ENCODE assay signal across 19 cellular contexts in genomic region chr18:22734103-22734661, GRCh38.
A peak's percentile ranks its signal among the peaks of the same experiment; 100 is the strongest.
DNase-seq lines count a peak whose midpoint lies in the region; ATAC-seq, FAIRE-seq and TF ChIP-seq lines count a peak whose summit lies in the region.
"Had no signal": no experiment of that assay in that cellular context is flagged by ENCODE, and none has a peak within 500 bp of the region (broad histone marks: within the 10 kb centered on the region; RNA-seq: fewer than 3 reads in every experiment).

No MANE protein-coding gene starts in this region.

- H3K9ac ChIP-seq in K562 (ENCODE audit: insufficient read depth in 1 of 2, low read depth in 2 of 2, low read length in 2 of 2) (0 out of 4 replicates have a peak overlapping the region, but pooled peaks of 1 of the 2 experiments have one; percentile 43), neuronal stem cell (ENCODE audit: low read depth, low read length, poor library complexity) (no peak overlapping the region)

- CTCF ChIA-PET in K562 (lab: Yijun Ruan, JAX; ENCODE audit: low intra/inter-chr PET ratio) = no interaction called here

- no peak overlapping the region for H3K4ac ChIP-seq in neuronal stem cell (ENCODE audit: low read length)

- H2AFZ ChIP-seq in K562 (ENCODE audit: low read depth, low read length) = no peak overlapping the region; the same call in 1 of the 2 replicates
- H2AFZ ChIP-seq in neuronal stem cell (ENCODE audit: low read length) = no peak overlapping the region

- TF ChIP-seq CTCF in K562 (IDR thresholded peaks at IDR 0.05 in 2 of 3, conservative IDR thresholded peaks at IDR 0.05 in 1 of 3; ENCODE audit: insufficient read depth in 2 of 3, low read depth in 1 of 3, low read length in 3 of 3) = no peak
- no peak for TF ChIP-seq CTCF in upper lobe of right lung (IDR thresholded peaks at IDR 0.05)
- no peak for TF ChIP-seq CTCF in omental fat pad (IDR thresholded peaks at IDR 0.05)

- no TSS peak for BruUV-seq in K562 (replicated peaks; lab: Mats Ljungman, UMichigan)

- H4K8ac ChIP-seq in neuronal stem cell (ENCODE audit: low read depth, low read length) = no peak overlapping the region

- H3K9me1 ChIP-seq in K562 (ENCODE audit: control insufficient read depth, insufficient read depth, low read length) = no peaks in the 10 kb centered on the region

- no peaks in the 10 kb centered on the region for H3K4me1 ChIP-seq in K562 (replicated peaks in 1 of 2; ENCODE audit: control insufficient read depth in 2 of 2, insufficient read depth in 2 of 2, low read length in 2 of 2)
- H3K4me1 ChIP-seq in neuronal stem cell (ENCODE audit: control insufficient read depth in 2 of 2, insufficient read depth in 1 of 2, low read depth in 1 of 2, low read length in 2 of 2) = peaks cover 0 to 8% of the 10 kb centered on the region in 2 donors
- H3K4me1 ChIP-seq in upper lobe of right lung = no peaks in the 10 kb centered on the region

- H3K18ac ChIP-seq in neuronal stem cell (ENCODE audit: low read length) = peak overlapping the region; percentile 76

- H2BK120ac ChIP-seq in neuronal stem cell (ENCODE audit: low read depth, low read length) = no peak overlapping the region

- H3K79me1 ChIP-seq in neuronal stem cell (ENCODE audit: low read depth, low read length) = no peaks in the 10 kb centered on the region

- no peak overlapping the region for H2BK5ac ChIP-seq in neuronal stem cell (ENCODE audit: low read length)

- no peak overlapping the region for H4K91ac ChIP-seq in neuronal stem cell (ENCODE audit: low read depth, low read length, poor library complexity)

- no peaks in the 10 kb centered on the region for H3K79me2 ChIP-seq in K562 (ENCODE audit: control insufficient read depth, insufficient read depth, low read length)

- H3K27ac ChIP-seq in K562 (ENCODE audit: extremely low read depth, low read depth, low read length) (no peak overlapping the region), neuronal stem cell (replicated peaks; ENCODE audit: low read length) (no peak overlapping the region), upper lobe of right lung (no peak overlapping the region)

- in situ Hi-C loops in K562 (cut with MboI) = no loop called here
- in situ Hi-C loops in G401 (cut with HindIII; ENCODE audit: low sequenced_read_pairs) = no loop called here

- ATAC-seq in K562 (peak; percentile 69), left colon (peak; percentile 68), upper lobe of right lung (peak; percentile 23), omental fat pad (ENCODE audit: low FRiP score) (no peak)

- H3K27me3 ChIP-seq in K562 (ENCODE audit: control insufficient read depth in 2 of 2, insufficient read depth in 2 of 2, low read length in 2 of 2) = no peaks in the 10 kb centered on the region
- H3K27me3 ChIP-seq in neuronal stem cell (ENCODE audit: control insufficient read depth in 3 of 3, insufficient read depth in 3 of 3, low read depth in 1 of 3, low read length in 3 of 3) = no peaks in the 10 kb centered on the region
- no peaks in the 10 kb centered on the region for H3K27me3 ChIP-seq in upper lobe of right lung

- no peaks in the 10 kb centered on the region for H3K9me3 ChIP-seq in K562 (replicated peaks; ENCODE audit: control insufficient read depth, insufficient read depth, low read depth, low read length)
- H3K9me3 ChIP-seq in neuronal stem cell (replicated peaks in 1 of 2; ENCODE audit: control insufficient read depth in 2 of 2, insufficient read depth in 1 of 2, low read depth in 1 of 2, low read length in 2 of 2) = peaks cover 0 to 3% of the 10 kb centered on the region in 2 donors
- no peaks in the 10 kb centered on the region for H3K9me3 ChIP-seq in upper lobe of right lung

- 7% methylated on average over 4 of the region's 4 CpGs for WGBS in K562 (ENCODE audit: insufficient coverage, low coverage, missing lambda C conversion rate)
- WGBS in neuronal stem cell (ENCODE audit: extremely low coverage in 2 of 2, insufficient read length in 2 of 2, insufficient replicate concordance in 1 of 2), 2 donors = no CpG with 5 or more reads among the region's 4 CpGs

- TF ChIP-seq RAD21 in K562 (CRISPR knock-in tag; conservative IDR thresholded peaks at IDR 0.05 in 1 of 2, IDR thresholded peaks at IDR 0.05 in 1 of 2) = no peak

- no peak for FAIRE-seq in K562 (lab: Jason Lieb, UNC)
- FAIRE-seq: G401.6, GM12892, H1 had no signal

- H3K36me3 ChIP-seq in K562 (ENCODE audit: control insufficient read depth, insufficient read depth, low read length) = no peaks in the 10 kb centered on the region
- H3K36me3 ChIP-seq in neuronal stem cell (replicated peaks in 1 of 2; ENCODE audit: control insufficient read depth in 2 of 2, insufficient read depth in 2 of 2, low read length in 2 of 2) = no peaks in the 10 kb centered on the region
- no peaks in the 10 kb centered on the region for H3K36me3 ChIP-seq in upper lobe of right lung

- H3K4me2 ChIP-seq in K562 (ENCODE audit: insufficient read depth, low read length) (no peak overlapping the region; the same call in 1 of the 2 replicates), neuronal stem cell (ENCODE audit: insufficient read depth, low read length, poor library complexity, severe bottlenecking) (no peak overlapping the region)

- POLR2A ChIA-PET in K562 (lab: Yijun Ruan, JAX) = no interaction called here

- peak overlapping the region; percentile 56 for H3K14ac ChIP-seq in neuronal stem cell (ENCODE audit: low read length)

- no peak overlapping the region for H3K4me3 ChIP-seq in K562
- H3K4me3 ChIP-seq in neuronal stem cell (ENCODE audit: low read length in 2 of 2) = no peak overlapping the region
- H3K4me3 ChIP-seq in upper lobe of right lung = no peak overlapping the region

- no peak for TF ChIP-seq EP300 in K562 (IDR thresholded peaks at IDR 0.05; ENCODE audit: low read length)

- H2BK15ac ChIP-seq in neuronal stem cell (ENCODE audit: low read length) = no peak overlapping the region

- H4K20me1 ChIP-seq in K562 (replicated peaks; ENCODE audit: control insufficient read depth, insufficient read depth, low read length) = no peaks in the 10 kb centered on the region

- H3K23ac ChIP-seq in neuronal stem cell (ENCODE audit: low read depth, low read length, poor library complexity) = no peak overlapping the region

- DNase-seq in K562 (ENCODE audit: extremely low read depth in 1 of 4, low spot score in 3 of 4) (no peak), left colon (no peak), neuronal stem cell (ENCODE audit: low spot score) (no peak), upper lobe of right lung (no peak), G401 (ENCODE audit: low spot score) (no peak), activated T-cell treated with anti-CD3 and anti-CD28 coated beads for 4 hours (no peak), omental fat pad (ENCODE audit: low spot score) (no peak), NCI-H128 (lab: John Stamatoyannopoulos, UW; ENCODE audit: unreplicated experiment) (no peak)
- DNase-seq: C1 segment of cervical spinal cord; Calu3; CD4-positive, alpha-beta memory T cell; COR-L47; DMS53; DMS79 treated with DMSO at 0.1 percent for 48 hours; H7; HCEC 1CT had no signal

- H2AK5ac ChIP-seq in neuronal stem cell (ENCODE audit: low read depth, low read length) = peak overlapping the region; percentile 88

- H2BK12ac ChIP-seq in neuronal stem cell (ENCODE audit: low read length) = peak overlapping the region; percentile 58

- TF ChIP-seq POLR2A in K562 (conservative IDR thresholded peaks at IDR 0.05) = no peak

- intact Hi-C loops in K562 (cut with micrococcal nuclease) = no loop called here
- intact Hi-C loops in left colon (cut with DNase I, micrococcal nuclease) = no loop called here
- intact Hi-C loops in upper lobe of right lung (cut with DNase I) = no loop called here

TF ChIP-seq in K562, 482 proteins besides CTCF, POLR2A, EP300 and RAD21:
- TF ChIP-seq SMARCE1 (IDR thresholded peaks at IDR 0.05) = no peak
- TF ChIP-seq, protein P1, sequence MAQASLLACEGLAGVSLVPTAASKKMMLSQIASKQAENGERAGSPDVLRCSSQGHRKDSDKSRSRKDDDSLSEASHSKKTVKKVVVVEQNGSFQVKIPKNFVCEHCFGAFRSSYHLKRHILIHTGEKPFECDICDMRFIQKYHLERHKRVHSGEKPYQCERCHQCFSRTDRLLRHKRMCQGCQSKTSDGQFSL (CRISPR knock-in tag; IDR thresholded peaks at IDR 0.05) = no peak
- TF ChIP-seq, protein P1 (tag; IDR thresholded peaks at IDR 0.05) = 0 out of 4 replicates have a peak, but pooled peaks of 1 of the 2 experiments have one; percentile 31
